Comparison of ENCODE assay signal across 33 cellular contexts in genomic region chr5:38574009-38574408, GRCh38.
"Had no signal": no experiment of that assay in that cellular context is flagged by ENCODE, and none has a peak within 500 bp of the region (broad histone marks: within the 10 kb centered on the region; RNA-seq: fewer than 3 reads in every experiment).

No MANE protein-coding gene starts in this region.

- H3K27ac ChIP-seq: KMS-11 had no signal

- H3K4me2 ChIP-seq: KMS-11 had no signal

- H3K36me3 ChIP-seq: MG63 had no signal

- H3K4me3 ChIP-seq: MG63 had no signal

- H3K9ac ChIP-seq: KMS-11 had no signal

- H3K9me3 ChIP-seq: MG63 had no signal

- DNase-seq: Karpas-422, Kasumi-1, MG63, MM.1S, MV-4-11, NCI-H1048, NCI-H1092, NCI-H1092 treated with DMSO at 0.1 percent for 48 hours, NCI-H1105, NCI-H1105 treated with DMSO at 0.1 percent for 48 hours, NCI-H1417, NCI-H1417 treated with DMSO at 0.1 percent for 48 hours, NCI-H1436, NCI-H1436 treated with DMSO at 0.1 percent for 48 hours, NCI-H146, NCI-H1694, NCI-H1694 treated with DMSO at 0.1 percent for 48 hours, NCI-H187, NCI-H187 treated with DMSO at 0.1 percent for 48 hours, NCI-H1930, NCI-H2029, NCI-H2029 treated with DMSO at 0.1 percent for 48 hours, NCI-H2081, NCI-H2081 treated with DMSO at 0.1 percent for 48 hours, NCI-H2107, NCI-H2171, NCI-H2227 treated with DMSO at 0.1 percent for 48 hours, NCI-H226, NCI-H345, NCI-H446, NCI-H446 treated with DMSO at 0.1 percent for 48 hours, NCI-H510A had no signal

- H3K27me3 ChIP-seq: MG63 had no signal
